ENCODE assay signal across 17 cellular contexts in genomic region chr15:41958002-41958420, GRCh38. TPM values are rescaled to one million over a fixed set of nuclear protein-coding genes. Genes with fewer than 3 reads are reported as not detected.
A peak's percentile ranks its signal among the peaks of the same experiment; 100 is the strongest.
DNase-seq lines count a peak whose midpoint lies in the region; ATAC-seq and TF ChIP-seq lines count a peak whose summit lies in the region.
"Had no signal": no experiment of that assay in that cellular context is flagged by ENCODE, and none has a peak within 500 bp of the region (broad histone marks: within the 10 kb centered on the region; RNA-seq: fewer than 3 reads in every experiment).

No MANE protein-coding gene starts in this region.

- TF ChIP-seq CTCF in natural killer cell (IDR thresholded peaks at IDR 0.05) (no peak), gastroesophageal sphincter (IDR thresholded peaks at IDR 0.05) (no peak), osteocyte (IDR thresholded peaks at IDR 0.05) (no peak)

- H3K9me3 Mint-ChIP-seq in natural killer cell treated with Interleukin-12 subunit alpha and Interleukin-12 subunit beta and Interleukin-15 and Interleukin-18, amount 100 ng/mL, for 72 hours: no peaks in the 10 kb centered on the region
- no peaks in the 10 kb centered on the region for H3K9me3 Mint-ChIP-seq in natural killer cell
- H3K9me3 Mint-ChIP-seq in osteocyte (ENCODE audit: unreplicated experiment): peaks cover 5% of the 10 kb centered on the region
- H3K9me3 Mint-ChIP-seq: CD4-positive, alpha-beta memory T cell; central memory CD8-positive, alpha-beta T cell; HFFc6; stimulated activated naive CD8-positive, alpha-beta T cell treated with anti-CD3 and anti-CD28 coated beads, Interleukin-15, Interleukin-2, amounts not matched to agents 100 ng/mL and 50 ng/mL, for 24 hours had no signal

- TF ChIP-seq EP300 in gastroesophageal sphincter (IDR thresholded peaks at IDR 0.05): no peak

- no peak overlapping the region for H2BK120ac ChIP-seq in neuronal stem cell (ENCODE audit: low read depth, low read length)

- peak overlapping the region; percentile 48 for H3K4me3 Mint-ChIP-seq in natural killer cell treated with Interleukin-12 subunit alpha and Interleukin-12 subunit beta and Interleukin-15 and Interleukin-18, amount 100 ng/mL, for 72 hours
- H3K4me3 Mint-ChIP-seq in natural killer cell (no peak overlapping the region), osteocyte (ENCODE audit: unreplicated experiment) (no peak overlapping the region)
- H3K4me3 Mint-ChIP-seq: CD4-positive, alpha-beta memory T cell; central memory CD8-positive, alpha-beta T cell; HFFc6; nephron progenitor cell; stimulated activated naive CD8-positive, alpha-beta T cell treated with anti-CD3 and anti-CD28 coated beads, Interleukin-15, Interleukin-2, amounts not matched to agents 100 ng/mL and 50 ng/mL, for 24 hours had no signal

- no peak overlapping the region for H3K23ac ChIP-seq in neuronal stem cell (ENCODE audit: low read depth, low read length, poor library complexity)

- DNase-seq in natural killer cell treated with Interleukin-12 subunit alpha and Interleukin-12 subunit beta and Interleukin-15 and Interleukin-18, amount 100 ng/mL, for 72 hours (ENCODE audit: low spot score): no peak
- DNase-seq in natural killer cell (no peak), osteocyte (ENCODE audit: extremely low spot score, unreplicated experiment) (peak; percentile 59), aorta (no peak), neuronal stem cell (ENCODE audit: low spot score) (no peak)
- DNase-seq in activated naive CD4-positive, alpha-beta T cell treated with Interleukin-2 at 50 U/mL for 16 hours: no peak
- DNase-seq: activated CD4-positive, alpha-beta T cell treated with anti-CD3 and anti-CD28 coated beads, Interleukin-2, amount 50 U/mL, for 48 hours; CD4-positive, alpha-beta memory T cell; HFFc6; NCI-H1694; nephron progenitor cell; RPMI8226; stimulated activated CD4-positive, alpha-beta T cell treated with anti-CD3 and anti-CD28 coated beads, Interleukin-15, amount 100 ng/mL, for 24 hours had no signal

- H3K4me1 Mint-ChIP-seq in natural killer cell treated with Interleukin-12 subunit alpha and Interleukin-12 subunit beta and Interleukin-15 and Interleukin-18, amount 100 ng/mL, for 72 hours (ENCODE audit: low read depth in 2 of 2): peaks cover 12 to 26% of the 10 kb centered on the region in 2 donors
- H3K4me1 Mint-ChIP-seq in natural killer cell (peaks cover 0 to 4% of the 10 kb centered on the region in 2 donors), osteocyte (ENCODE audit: unreplicated experiment) (peaks cover 38% of the 10 kb centered on the region)

- H3K4me2 ChIP-seq in neuronal stem cell (ENCODE audit: insufficient read depth, low read length, poor library complexity, severe bottlenecking): no peak overlapping the region

- TF ChIP-seq POLR2A in gastroesophageal sphincter (IDR thresholded peaks at IDR 0.05): no peak

- no peak overlapping the region for H2BK5ac ChIP-seq in neuronal stem cell (ENCODE audit: low read length)

- H3K9me3 ChIP-seq in gastroesophageal sphincter: no peaks in the 10 kb centered on the region
- H3K9me3 ChIP-seq in aorta (ENCODE audit: control insufficient read depth, low read length): no peaks in the 10 kb centered on the region
- H3K9me3 ChIP-seq in neuronal stem cell (replicated peaks in 1 of 2; ENCODE audit: control insufficient read depth in 2 of 2, insufficient read depth in 1 of 2, low read depth in 1 of 2, low read length in 2 of 2): peaks cover 0 to 3% of the 10 kb centered on the region in 2 donors

- peaks cover 0 to 11% of the 10 kb centered on the region in 2 donors for H3K36me3 ChIP-seq in gastroesophageal sphincter
- peaks cover 0 to under 1% of the 10 kb centered on the region in 2 donors for H3K36me3 ChIP-seq in aorta (ENCODE audit: control insufficient read depth in 1 of 2, insufficient read depth in 2 of 2, low read length in 1 of 2)
- H3K36me3 ChIP-seq in neuronal stem cell (replicated peaks in 1 of 2; ENCODE audit: control insufficient read depth in 2 of 2, insufficient read depth in 2 of 2, low read length in 2 of 2): peaks cover 2 to 4% of the 10 kb centered on the region in 2 donors

- H3K4ac ChIP-seq in neuronal stem cell (ENCODE audit: low read length): no peak overlapping the region

- no peak overlapping the region for H2AFZ ChIP-seq in neuronal stem cell (ENCODE audit: low read length)

- no peak overlapping the region for H3K9ac ChIP-seq in neuronal stem cell (ENCODE audit: low read depth, low read length, poor library complexity)

- no peaks in the 10 kb centered on the region for H3K27me3 Mint-ChIP-seq in natural killer cell treated with Interleukin-12 subunit alpha and Interleukin-12 subunit beta and Interleukin-15 and Interleukin-18, amount 100 ng/mL, for 72 hours
- no peaks in the 10 kb centered on the region for H3K27me3 Mint-ChIP-seq in natural killer cell (ENCODE audit: low read depth in 2 of 2)
- no peaks in the 10 kb centered on the region for H3K27me3 Mint-ChIP-seq in osteocyte (ENCODE audit: unreplicated experiment)
- H3K27me3 Mint-ChIP-seq: CD4-positive, alpha-beta memory T cell; central memory CD8-positive, alpha-beta T cell; stimulated activated naive CD8-positive, alpha-beta T cell treated with anti-CD3 and anti-CD28 coated beads, Interleukin-15, Interleukin-2, amounts not matched to agents 100 ng/mL and 50 ng/mL, for 24 hours had no signal

- no peak overlapping the region for H2AK5ac ChIP-seq in neuronal stem cell (ENCODE audit: low read depth, low read length)

- H3K4me1 ChIP-seq in gastroesophageal sphincter: peaks cover 0 to 33% (median 0%) of the 10 kb centered on the region in 3 donors
- H3K4me1 ChIP-seq in aorta (ENCODE audit: control insufficient read depth in 1 of 2, insufficient read depth in 2 of 2, low read length in 2 of 2): peaks cover 0 to 8% of the 10 kb centered on the region in 2 donors
- H3K4me1 ChIP-seq in neuronal stem cell (ENCODE audit: control insufficient read depth in 2 of 2, insufficient read depth in 1 of 2, low read depth in 1 of 2, low read length in 2 of 2): peaks cover 0 to 7% of the 10 kb centered on the region in 2 donors

- H4K8ac ChIP-seq in neuronal stem cell (ENCODE audit: low read depth, low read length): no peak overlapping the region

- no peaks in the 10 kb centered on the region for H3K79me1 ChIP-seq in neuronal stem cell (ENCODE audit: low read depth, low read length)

- H3K4me3 ChIP-seq in gastroesophageal sphincter (no peak overlapping the region), aorta (ENCODE audit: low read length in 2 of 2) (no peak overlapping the region), neuronal stem cell (ENCODE audit: low read length in 2 of 2) (no peak overlapping the region)

- H4K91ac ChIP-seq in neuronal stem cell (ENCODE audit: low read depth, low read length, poor library complexity): no peak overlapping the region

- intact Hi-C loops in natural killer cell (cut with micrococcal nuclease): no loop called here
- intact Hi-C loops in aorta (cut with DNase I): no loop called here

- no peaks in the 10 kb centered on the region for H3K27me3 ChIP-seq in gastroesophageal sphincter
- H3K27me3 ChIP-seq in aorta (ENCODE audit: control insufficient read depth in 1 of 2, insufficient read depth in 2 of 2, low read length in 1 of 2): no peaks in the 10 kb centered on the region
- H3K27me3 ChIP-seq in neuronal stem cell (ENCODE audit: control insufficient read depth in 3 of 3, insufficient read depth in 3 of 3, low read depth in 1 of 3, low read length in 3 of 3): no peaks in the 10 kb centered on the region

- H2BK12ac ChIP-seq in neuronal stem cell (ENCODE audit: low read length): no peak overlapping the region

- peak overlapping the region in 1 of 2 donors; percentile 64 for H3K27ac Mint-ChIP-seq in natural killer cell treated with Interleukin-12 subunit alpha and Interleukin-12 subunit beta and Interleukin-15 and Interleukin-18, amount 100 ng/mL, for 72 hours
- no peak overlapping the region for H3K27ac Mint-ChIP-seq in natural killer cell
- no peak overlapping the region for H3K27ac Mint-ChIP-seq in osteocyte (ENCODE audit: unreplicated experiment)
- H3K27ac Mint-ChIP-seq: nephron progenitor cell; stimulated activated naive CD8-positive, alpha-beta T cell treated with anti-CD3 and anti-CD28 coated beads, Interleukin-15, Interleukin-2, amounts not matched to agents 100 ng/mL and 50 ng/mL, for 24 hours had no signal

- no peak overlapping the region for H3K18ac ChIP-seq in neuronal stem cell (ENCODE audit: low read length)

- peaks cover 6% of the 10 kb centered on the region for H3K36me3 Mint-ChIP-seq in natural killer cell treated with Interleukin-12 subunit alpha and Interleukin-12 subunit beta and Interleukin-15 and Interleukin-18, amount 100 ng/mL, for 72 hours
- H3K36me3 Mint-ChIP-seq in natural killer cell (no peaks in the 10 kb centered on the region), osteocyte (ENCODE audit: unreplicated experiment) (peaks cover 7% of the 10 kb centered on the region)

- no peak overlapping the region for H3K14ac ChIP-seq in neuronal stem cell (ENCODE audit: low read length)

- H2BK15ac ChIP-seq in neuronal stem cell (ENCODE audit: low read length): no peak overlapping the region

- ATAC-seq in natural killer cell treated with Interleukin-12 subunit alpha and Interleukin-12 subunit beta and Interleukin-15 and Interleukin-18, amount 100 ng/mL, for 72 hours: no peak
- ATAC-seq in natural killer cell (no peak), gastroesophageal sphincter (peak; percentile 13), aorta (ENCODE audit: low FRiP score) (peak; percentile 45), GM21786 (IDR thresholded peaks at IDR 0.05; ENCODE audit: unreplicated experiment) (no peak)

- 54 to 70% methylated on average over 3 to 4 of the region's 7 CpGs for WGBS in gastroesophageal sphincter (ENCODE audit: low coverage in 1 of 2), 2 donors
- WGBS in aorta, 2 donors: 3 to 10% methylated on average over 7 of the region's 7 CpGs
- WGBS in neuronal stem cell (ENCODE audit: extremely low coverage in 2 of 2, insufficient read length in 2 of 2, insufficient replicate concordance in 1 of 2), 2 donors: no CpG with 5 or more reads among the region's 7 CpGs

- H3K27ac ChIP-seq in gastroesophageal sphincter: peak overlapping the region in 2 of 4 donors; percentile 9 to 43
- peak overlapping the region in 1 of 2 donors; percentile 75 for H3K27ac ChIP-seq in aorta (ENCODE audit: low read depth in 1 of 2, low read length in 2 of 2)
- H3K27ac ChIP-seq in neuronal stem cell (replicated peaks; ENCODE audit: low read length): no peak overlapping the region

RNA-seq across cellular contexts. Expression of gene EHD4, which starts 14.3 kb away (rescaled TPM):
- 10 to 100 TPM; 19.9 to 24.5 TPM for total RNA-seq in natural killer cell treated with Interleukin-12 subunit alpha and Interleukin-12 subunit beta and Interleukin-15 and Interleukin-18, amount 100 ng/mL, for 72 hours
- total RNA-seq in natural killer cell (10 to 100 TPM; 28.4 to 34.6 (median 31.7) TPM), gastroesophageal sphincter (10 to 100 TPM in 3 of 4 donors, 1 to 10 TPM in 1; 10.0 to 25.4 (median 20.3) TPM), osteocyte (20.9 and 21.7 TPM in 2 replicates), aorta (10 to 100 TPM; 47.3 to 56.6 TPM)
- 10 to 100 TPM; 11.4 to 12.6 TPM for polyA plus RNA-seq in aorta
- 7.9 TPM for polyA plus RNA-seq in neuronal stem cell (2013, experiment 1 of 2)
- 8.1 TPM for polyA plus RNA-seq in neuronal stem cell (2013, experiment 2 of 2)

Comparison
In these comparisons a context has a peak if more than half of its experiments do, and no peak if none do; other contexts are left out.
1. ATAC-seq: peak in gastroesophageal sphincter (single experiment) and aorta (single experiment); none in natural killer cell treated with Interleukin-12 subunit alpha and Interleukin-12 subunit beta and Interleukin-15 and Interleukin-18, amount 100 ng/mL, for 72 hours (0 of 2), natural killer cell (0 of 3) and GM21786 (single experiment).